In the genomic region with DNA sequence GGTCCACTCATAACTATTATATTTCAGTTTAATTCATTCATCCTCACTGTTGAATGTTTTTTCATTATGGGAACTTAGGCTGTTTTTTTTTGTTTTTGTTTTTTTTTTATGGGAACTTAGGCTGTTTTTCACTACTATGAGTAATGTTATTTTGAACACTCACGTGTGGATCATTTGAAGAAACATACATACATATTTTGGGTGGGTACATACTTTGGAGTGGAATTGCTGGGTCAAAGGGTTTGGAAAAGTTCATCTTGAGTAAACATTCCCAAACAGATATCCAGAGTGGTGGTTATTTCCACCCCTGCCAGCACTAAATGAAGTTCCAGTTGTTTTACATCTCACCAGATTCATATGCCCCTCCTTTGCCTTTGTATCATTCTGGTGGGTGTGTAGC, we compare ENCODE assay signal across 19 cellular contexts.
"Had no signal": no experiment of that assay in that cellular context is flagged by ENCODE, and none has a peak within 500 bp of the region (broad histone marks: within the 10 kb centered on the region; RNA-seq: fewer than 3 reads in every experiment).

No MANE protein-coding gene starts in this region.

- H3K27me3 ChIP-seq: dorsolateral prefrontal cortex, esophagus muscularis mucosa, gastrocnemius medialis, heart right ventricle, left lung had no signal

- ATAC-seq: gastrocnemius medialis, heart right ventricle, left cardiac atrium, left lung, left ventricle myocardium superior, lower lobe of right lung, mucosa of descending colon had no signal

- H3K36me3 ChIP-seq: esophagus muscularis mucosa, gastrocnemius medialis, heart right ventricle, left lung, lower lobe of right lung had no signal

- DNase-seq: dermis blood vessel endothelial cell; dorsolateral prefrontal cortex; effector CD4-positive, alpha-beta T cell; effector memory CD4-positive, alpha-beta T cell; foreskin fibroblast; foreskin melanocyte; gastrocnemius medialis; glutamatergic neuron; head of caudate nucleus; heart right ventricle; hippocampal formation; left cardiac atrium; left lung; left ventricle myocardium superior; lower lobe of right lung; mucosa of descending colon; naive B cell had no signal

- H3K9me3 ChIP-seq: esophagus muscularis mucosa, gastrocnemius medialis, heart right ventricle, left lung, lower lobe of right lung, mucosa of descending colon had no signal

- H3K4me1 ChIP-seq: esophagus muscularis mucosa, gastrocnemius medialis, heart right ventricle, left lung, lower lobe of right lung had no signal

- H3K27ac ChIP-seq: coronary artery, dorsolateral prefrontal cortex, esophagus muscularis mucosa, gastrocnemius medialis, heart right ventricle, left lung, lower lobe of right lung had no signal

- H3K4me3 ChIP-seq: coronary artery, dorsolateral prefrontal cortex, esophagus muscularis mucosa, gastrocnemius medialis, heart right ventricle, left lung, lower lobe of right lung, mucosa of descending colon had no signal
